ENCODE assay signal across 8 cellular contexts in the genomic region with DNA sequence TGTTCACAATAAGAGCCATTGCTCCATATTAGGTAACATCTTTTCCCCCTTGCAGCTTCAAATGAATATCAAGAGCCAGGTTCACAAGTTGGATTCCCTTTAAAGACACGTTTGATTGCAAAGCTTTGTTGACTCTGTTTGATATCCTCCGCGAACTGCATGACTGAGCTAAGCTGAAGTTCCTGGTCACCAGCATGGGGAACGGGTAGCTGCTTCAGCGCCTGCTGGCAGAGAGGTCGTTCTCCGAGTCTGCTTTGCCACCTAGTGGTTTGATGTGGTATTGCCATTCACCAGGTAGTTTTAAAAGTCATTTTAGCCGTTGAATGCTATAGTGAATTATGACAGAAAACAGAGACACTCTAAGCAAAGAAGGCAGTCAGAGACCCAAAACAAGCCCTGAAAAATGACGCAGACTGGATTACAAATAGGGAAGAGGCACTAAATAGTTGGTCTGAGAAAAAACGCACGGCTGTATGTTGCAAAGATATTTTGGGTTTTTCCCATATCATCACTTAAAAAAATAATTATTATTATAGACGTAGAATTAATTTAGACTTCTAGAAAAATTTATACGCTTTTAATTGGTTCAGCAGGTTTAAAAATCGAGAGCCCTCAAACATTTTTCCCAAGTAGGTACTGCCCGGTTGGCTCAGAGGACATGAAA.
DNase-seq lines count a peak whose midpoint lies in the region; ATAC-seq lines count a peak whose summit lies in the region.

No MANE protein-coding gene starts in this region.

- no peaks in the 10 kb centered on the region for H3K9me3 ChIP-seq in effector memory CD4-positive, alpha-beta T cell (ENCODE audit: control insufficient read depth, low read length)

- peak; percentile 83 for DNase-seq in CD1c-positive myeloid dendritic cell (ENCODE audit: extremely low spot score)
- DNase-seq in NCI-H748 (lab: John Stamatoyannopoulos, UW; ENCODE audit: unreplicated experiment): peak; percentile 84
- DNase-seq in activated CD4-positive, alpha-beta T cell treated with anti-CD3 and anti-CD28 coated beads, Interleukin-2, amount 50 U/mL, for 48 hours: peak; percentile 71 to 78
- peak; percentile 19 to 53 (median 24) for DNase-seq in effector memory CD4-positive, alpha-beta T cell
- peak; percentile 87 for DNase-seq in medulla oblongata (ENCODE audit: extremely low spot score)
- DNase-seq in stimulated activated CD8-positive, alpha-beta memory T cell treated with anti-CD3 and anti-CD28 coated beads, Interleukin-15, amount 100 ng/mL, for 24 hours (ENCODE audit: low read depth): peak; percentile 42

- H3K4me3 ChIP-seq in effector memory CD4-positive, alpha-beta T cell (ENCODE audit: insufficient read depth, low read depth, low read length, poor library complexity, severe bottlenecking): no peak overlapping the region

- H3K27me3 ChIP-seq in effector memory CD4-positive, alpha-beta T cell (replicated peaks; ENCODE audit: control insufficient read depth, insufficient read depth, low read length, poor library complexity, severe bottlenecking): no peaks in the 10 kb centered on the region

- H3K4me1 ChIP-seq in effector memory CD4-positive, alpha-beta T cell (ENCODE audit: control insufficient read depth, insufficient read depth, low read length, poor library complexity, severe bottlenecking): no peaks in the 10 kb centered on the region

- no peak overlapping the region for H3K27ac ChIP-seq in effector memory CD4-positive, alpha-beta T cell (ENCODE audit: insufficient read depth, low read length, poor library complexity, severe bottlenecking)

- H3K36me3 ChIP-seq in effector memory CD4-positive, alpha-beta T cell (ENCODE audit: control insufficient read depth, insufficient read depth, low read length): no peaks in the 10 kb centered on the region

- ATAC-seq in GM19397 (IDR thresholded peaks at IDR 0.05; ENCODE audit: unreplicated experiment): peak; percentile 78
- ATAC-seq in HG03469 (IDR thresholded peaks at IDR 0.05; ENCODE audit: unreplicated experiment): peak; percentile 96

Comparison
In these comparisons a context has a peak if more than half of its experiments do, and no peak if none do; other contexts are left out.
1. DNase-seq: peak in every context shown above with its lines; median percentile 87 in medulla oblongata; 84 in NCI-H748; 83 in CD1c-positive myeloid dendritic cell; 74 in activated CD4-positive, alpha-beta T cell treated with anti-CD3 and anti-CD28 coated beads, Interleukin-2, amount 50 U/mL, for 48 hours; 42 in stimulated activated CD8-positive, alpha-beta memory T cell treated with anti-CD3 and anti-CD28 coated beads, Interleukin-15, amount 100 ng/mL, for 24 hours; 24 in effector memory CD4-positive, alpha-beta T cell.